In the genomic region with DNA sequence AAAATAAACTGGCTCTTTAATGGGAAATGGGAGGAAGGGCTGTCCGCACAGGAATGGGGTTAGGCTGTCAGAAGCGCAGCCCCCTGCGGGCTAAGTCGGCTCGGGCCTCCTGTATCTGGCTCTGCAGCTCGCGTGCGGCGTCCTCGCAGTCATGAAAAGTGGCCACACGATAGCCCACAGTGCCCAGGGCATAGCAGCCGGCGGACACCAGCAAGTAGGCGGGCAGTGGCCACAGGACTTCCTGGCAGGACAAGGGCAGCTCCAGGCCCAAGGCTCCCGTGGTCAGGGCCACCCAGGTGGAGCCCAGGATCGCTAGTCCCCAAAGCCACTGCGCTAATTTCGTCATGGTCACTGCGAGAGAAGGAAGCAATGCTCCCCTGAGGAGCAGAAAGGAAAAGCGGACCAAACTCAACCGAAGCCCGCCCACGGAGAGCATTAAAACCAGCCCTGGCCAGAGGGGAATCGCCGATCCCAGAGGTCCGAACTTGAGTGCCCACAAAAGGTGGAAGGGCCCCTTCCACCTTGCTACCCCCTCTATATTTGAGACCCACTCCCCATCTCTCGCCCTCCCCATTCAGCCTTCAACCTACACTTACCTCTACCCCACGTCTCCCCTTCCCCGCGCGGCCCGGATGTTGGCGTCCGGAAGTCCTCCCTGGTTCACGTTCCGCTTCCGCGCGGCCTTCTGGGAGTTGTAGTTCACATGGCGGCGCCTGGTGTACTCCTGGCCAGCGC, we compare ENCODE assay signal across 8 cellular contexts. TPM values are rescaled to one million over a fixed set of nuclear protein-coding genes. Genes with fewer than 3 reads are reported as not detected.
DNase-seq lines count a peak whose midpoint lies in the region; ATAC-seq and TF ChIP-seq lines count a peak whose summit lies in the region.

A gene with protein sequence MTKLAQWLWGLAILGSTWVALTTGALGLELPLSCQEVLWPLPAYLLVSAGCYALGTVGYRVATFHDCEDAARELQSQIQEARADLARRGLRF (minus strand): TSS at position 637 of the 735 bp plus-strand sequence. CDS start 291 bp downstream, at position 346.

- no peaks in the 10 kb centered on the region for H3K36me3 Mint-ChIP-seq in IgD-negative memory B cell

- H3K4me3 ChIP-seq in epithelial cell of proximal tubule (ENCODE audit: low read depth, low read length) (peak within 1 kb of the TSS; percentile 91), mucosa of rectum (ENCODE audit: low read length in 2 of 2) (peak within 1 kb of the TSS; percentile 99)

- peak within 1 kb of the TSS; percentile 92 to 94 for H3K27ac ChIP-seq in mucosa of rectum (ENCODE audit: low read depth in 2 of 2, low read length in 2 of 2)

- no peak for TF ChIP-seq CTCF in epithelial cell of proximal tubule (conservative IDR thresholded peaks at IDR 0.05; ENCODE audit: low read depth, low read length)

- peaks cover 4% of the 10 kb centered on the region for H3K27me3 Mint-ChIP-seq in IgD-negative memory B cell

- H3K9ac ChIP-seq in mucosa of rectum (ENCODE audit: low read depth in 1 of 2, low read length in 2 of 2): peak within 1 kb of the TSS; percentile 93 to 99

- DNase-seq in CMK (ENCODE audit: low read depth) (peak; percentile 69), activated T-cell treated with anti-CD3 and anti-CD28 coated beads for 48 hours (ENCODE audit: low read depth) (peak; percentile 85), epithelial cell of proximal tubule (ENCODE audit: low read depth) (no peak)
- peak; percentile 94 for DNase-seq in stimulated activated CD8-positive, alpha-beta memory T cell treated with anti-CD3 and anti-CD28 coated beads, Interleukin-4, amount 100 ng/mL, for 48 hours

- H3K9me3 ChIP-seq in mucosa of rectum (ENCODE audit: control insufficient read depth in 2 of 2, low read length in 2 of 2): no peaks in the 10 kb centered on the region

- H3K36me3 ChIP-seq in mucosa of rectum (ENCODE audit: control insufficient read depth in 2 of 2, insufficient read depth in 2 of 2, low read length in 2 of 2): peaks cover 0 to 3% of the 10 kb centered on the region in 2 donors

- H3K27ac Mint-ChIP-seq in IgD-negative memory B cell: peak within 1 kb of the TSS; percentile 58 to 92 (median 73)

- peak; percentile 56 for ATAC-seq in GM21390 (IDR thresholded peaks at IDR 0.05; ENCODE audit: unreplicated experiment)

- peak within 1 kb of the TSS; percentile 84 to 99 (median 97) for H3K4me3 Mint-ChIP-seq in IgD-negative memory B cell

- peaks cover 18 to 36% of the 10 kb centered on the region in 2 donors for H3K4me1 ChIP-seq in mucosa of rectum (ENCODE audit: control insufficient read depth in 2 of 2, insufficient read depth in 2 of 2, low read length in 2 of 2)

- H3K4me1 Mint-ChIP-seq in IgD-negative memory B cell: peaks cover 21 to 24% (median 23%) of the 10 kb centered on the region in 3 donors

- no peaks in the 10 kb centered on the region for H3K9me3 Mint-ChIP-seq in IgD-negative memory B cell

- no peaks in the 10 kb centered on the region for H3K27me3 ChIP-seq in mucosa of rectum (ENCODE audit: control insufficient read depth in 2 of 2, insufficient read depth in 2 of 2, low read length in 2 of 2)

TF ChIP-seq in PFSK-1, 5 proteins besides CTCF, POLR2A, EP300 and RAD21:
- peak; percentile 64 for TF ChIP-seq SIN3A (IDR thresholded peaks at IDR 0.05; ENCODE audit: borderline replicate concordance, insufficient read depth, low read length)
- no peak for TF ChIP-seq TAF1 (IDR thresholded peaks at IDR 0.05; ENCODE audit: borderline replicate concordance, insufficient read depth, low read length)
- TF ChIP-seq POLR2AphosphoS5 (IDR thresholded peaks at IDR 0.05; ENCODE audit: low read depth, low read length): peak; percentile 89
- TF ChIP-seq, protein P1, sequence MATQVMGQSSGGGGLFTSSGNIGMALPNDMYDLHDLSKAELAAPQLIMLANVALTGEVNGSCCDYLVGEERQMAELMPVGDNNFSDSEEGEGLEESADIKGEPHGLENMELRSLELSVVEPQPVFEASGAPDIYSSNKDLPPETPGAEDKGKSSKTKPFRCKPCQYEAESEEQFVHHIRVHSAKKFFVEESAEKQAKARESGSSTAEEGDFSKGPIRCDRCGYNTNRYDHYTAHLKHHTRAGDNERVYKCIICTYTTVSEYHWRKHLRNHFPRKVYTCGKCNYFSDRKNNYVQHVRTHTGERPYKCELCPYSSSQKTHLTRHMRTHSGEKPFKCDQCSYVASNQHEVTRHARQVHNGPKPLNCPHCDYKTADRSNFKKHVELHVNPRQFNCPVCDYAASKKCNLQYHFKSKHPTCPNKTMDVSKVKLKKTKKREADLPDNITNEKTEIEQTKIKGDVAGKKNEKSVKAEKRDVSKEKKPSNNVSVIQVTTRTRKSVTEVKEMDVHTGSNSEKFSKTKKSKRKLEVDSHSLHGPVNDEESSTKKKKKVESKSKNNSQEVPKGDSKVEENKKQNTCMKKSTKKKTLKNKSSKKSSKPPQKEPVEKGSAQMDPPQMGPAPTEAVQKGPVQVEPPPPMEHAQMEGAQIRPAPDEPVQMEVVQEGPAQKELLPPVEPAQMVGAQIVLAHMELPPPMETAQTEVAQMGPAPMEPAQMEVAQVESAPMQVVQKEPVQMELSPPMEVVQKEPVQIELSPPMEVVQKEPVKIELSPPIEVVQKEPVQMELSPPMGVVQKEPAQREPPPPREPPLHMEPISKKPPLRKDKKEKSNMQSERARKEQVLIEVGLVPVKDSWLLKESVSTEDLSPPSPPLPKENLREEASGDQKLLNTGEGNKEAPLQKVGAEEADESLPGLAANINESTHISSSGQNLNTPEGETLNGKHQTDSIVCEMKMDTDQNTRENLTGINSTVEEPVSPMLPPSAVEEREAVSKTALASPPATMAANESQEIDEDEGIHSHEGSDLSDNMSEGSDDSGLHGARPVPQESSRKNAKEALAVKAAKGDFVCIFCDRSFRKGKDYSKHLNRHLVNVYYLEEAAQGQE (IDR thresholded peaks at IDR 0.05; ENCODE audit: insufficient read depth in 1 of 2, low read depth in 2 of 2, low read length in 2 of 2): 0 out of 4 replicates have a peak, but pooled peaks of 1 of the 2 experiments have one; percentile 57
- TF ChIP-seq FOXP2 (optimal IDR thresholded peaks at IDR 0.05; ENCODE audit: borderline replicate concordance, extremely low read depth, extremely low read length, insufficient read depth): no peak

RNA-seq across cellular contexts. Expression of the gene that starts here (rescaled TPM):
- 83.9 TPM for polyA plus RNA-seq in IgD-negative memory B cell
- 135 TPM for polyA plus RNA-seq in PFSK-1 (2012; ENCODE audit: insufficient read length, low read depth)
- 28.6 and 77.8 TPM in 2 replicates for total RNA-seq in epithelial cell of proximal tubule
